Comparison of ENCODE assay signal across 21 cellular contexts in genomic region chr3:53795176-53795575, GRCh38.
"Had no signal": no experiment of that assay in that cellular context is flagged by ENCODE, and none has a peak within 500 bp of the region (broad histone marks: within the 10 kb centered on the region; RNA-seq: fewer than 3 reads in every experiment).

No MANE protein-coding gene starts in this region.

- H3K36me3 Mint-ChIP-seq: activated CD8-positive, alpha-beta memory T cell treated with anti-CD3 and anti-CD28 coated beads, Interleukin-2, amount 10 ng/mL, durations not matched to agents 7 days and 5 days; activated naive CD8-positive, alpha-beta T cell; memory B cell; naive B cell; stimulated activated effector memory CD8-positive, alpha-beta T cell treated with anti-CD3 and anti-CD28 coated beads, Interleukin-12 subunit alpha, Interleukin-12 subunit beta, amount 100 ng/mL, for 72 hours; T-cell had no signal

- H3K9me3 Mint-ChIP-seq: activated B cell treated with CpG ODN at 0.5 μM for 24 hours; activated CD4-positive, alpha-beta memory T cell treated with anti-CD3 and anti-CD28 coated beads, Interleukin-2, amount 10 ng/mL, durations not matched to agents 7 days and 5 days; dendritic cell treated with granulocyte-macrophage colony-stimulating factor and Interleukin-4, amounts not matched to agents 40 ng/mL and 50 ng/mL, for 4 days; memory B cell; naive B cell; neural crest cell; stimulated activated effector memory CD8-positive, alpha-beta T cell treated with anti-CD3 and anti-CD28 coated beads, Interleukin-12 subunit alpha, Interleukin-12 subunit beta, amount 100 ng/mL, for 72 hours; T-cell had no signal

- H3K27me3 ChIP-seq: cardiac muscle cell, right lobe of liver, upper lobe of left lung had no signal

- ATAC-seq: activated CD8-positive, alpha-beta memory T cell treated with anti-CD3 and anti-CD28 coated beads, Interleukin-2, amount 10 ng/mL, durations not matched to agents 7 days and 5 days; psoas muscle; right lobe of liver; stimulated activated effector memory CD8-positive, alpha-beta T cell treated with anti-CD3 and anti-CD28 coated beads, Interleukin-12 subunit alpha, Interleukin-12 subunit beta, amount 100 ng/mL, for 72 hours; T-cell had no signal

- H3K27ac Mint-ChIP-seq: activated B cell treated with CpG ODN at 0.5 μM for 24 hours; activated CD4-positive, alpha-beta memory T cell treated with anti-CD3 and anti-CD28 coated beads, Interleukin-2, amount 10 ng/mL, durations not matched to agents 7 days and 5 days; activated CD8-positive, alpha-beta memory T cell treated with anti-CD3 and anti-CD28 coated beads, Interleukin-2, amount 10 ng/mL, durations not matched to agents 7 days and 5 days; activated naive CD8-positive, alpha-beta T cell; dendritic cell treated with granulocyte-macrophage colony-stimulating factor and Interleukin-4, amounts not matched to agents 40 ng/mL and 50 ng/mL, for 4 days; memory B cell; naive B cell; stimulated activated effector memory CD8-positive, alpha-beta T cell treated with anti-CD3 and anti-CD28 coated beads, Interleukin-12 subunit alpha, Interleukin-12 subunit beta, amount 100 ng/mL, for 72 hours; T-cell had no signal

- DNase-seq: activated B cell treated with CpG ODN at 0.5 μM for 24 hours; activated CD4-positive, alpha-beta memory T cell treated with anti-CD3 and anti-CD28 coated beads, Interleukin-2, amount 10 ng/mL, durations not matched to agents 7 days and 5 days; activated CD4-positive, alpha-beta T cell treated with anti-CD3 and anti-CD28 coated beads for 4 hours; activated CD8-positive, alpha-beta memory T cell treated with anti-CD3 and anti-CD28 coated beads, Interleukin-2, amount 10 ng/mL, durations not matched to agents 7 days and 5 days; amniotic stem cell; effector CD8-positive, alpha-beta T cell; glutamatergic neuron; left ventricle myocardium superior; naive B cell; psoas muscle; right lobe of liver; stimulated activated CD4-positive, alpha-beta T cell treated with anti-CD3 and anti-CD28 coated beads, Interleukin-4, amount 100 ng/mL, for 24 hours; stomach; T-cell; upper lobe of left lung had no signal

- H3K4me3 ChIP-seq: cardiac muscle cell, psoas muscle, right lobe of liver, stomach, upper lobe of left lung had no signal

- H3K36me3 ChIP-seq: right lobe of liver, stomach, upper lobe of left lung had no signal

- H3K4me1 ChIP-seq: psoas muscle, right lobe of liver, upper lobe of left lung had no signal

- H3K9me3 ChIP-seq: psoas muscle, right lobe of liver, stomach, upper lobe of left lung had no signal

- H3K4me3 Mint-ChIP-seq: activated B cell treated with CpG ODN at 0.5 μM for 24 hours; activated CD4-positive, alpha-beta memory T cell treated with anti-CD3 and anti-CD28 coated beads, Interleukin-2, amount 10 ng/mL, durations not matched to agents 7 days and 5 days; activated CD8-positive, alpha-beta memory T cell treated with anti-CD3 and anti-CD28 coated beads, Interleukin-2, amount 10 ng/mL, durations not matched to agents 7 days and 5 days; activated naive CD8-positive, alpha-beta T cell; dendritic cell treated with granulocyte-macrophage colony-stimulating factor and Interleukin-4, amounts not matched to agents 40 ng/mL and 50 ng/mL, for 4 days; memory B cell; naive B cell; neural crest cell; stimulated activated effector memory CD8-positive, alpha-beta T cell treated with anti-CD3 and anti-CD28 coated beads, Interleukin-12 subunit alpha, Interleukin-12 subunit beta, amount 100 ng/mL, for 72 hours; T-cell had no signal

- H3K4me1 Mint-ChIP-seq: activated B cell treated with CpG ODN at 0.5 μM for 24 hours; activated CD4-positive, alpha-beta memory T cell treated with anti-CD3 and anti-CD28 coated beads, Interleukin-2, amount 10 ng/mL, durations not matched to agents 7 days and 5 days; activated CD8-positive, alpha-beta memory T cell treated with anti-CD3 and anti-CD28 coated beads, Interleukin-2, amount 10 ng/mL, durations not matched to agents 7 days and 5 days; memory B cell; naive B cell; stimulated activated effector memory CD8-positive, alpha-beta T cell treated with anti-CD3 and anti-CD28 coated beads, Interleukin-12 subunit alpha, Interleukin-12 subunit beta, amount 100 ng/mL, for 72 hours; T-cell had no signal

- H3K27ac ChIP-seq: cardiac muscle cell, psoas muscle, right lobe of liver, stomach, upper lobe of left lung had no signal

- H3K27me3 Mint-ChIP-seq: activated B cell treated with CpG ODN at 0.5 μM for 24 hours had no signal
